9 cellular contexts compared by ENCODE assay signal in the genomic region with DNA sequence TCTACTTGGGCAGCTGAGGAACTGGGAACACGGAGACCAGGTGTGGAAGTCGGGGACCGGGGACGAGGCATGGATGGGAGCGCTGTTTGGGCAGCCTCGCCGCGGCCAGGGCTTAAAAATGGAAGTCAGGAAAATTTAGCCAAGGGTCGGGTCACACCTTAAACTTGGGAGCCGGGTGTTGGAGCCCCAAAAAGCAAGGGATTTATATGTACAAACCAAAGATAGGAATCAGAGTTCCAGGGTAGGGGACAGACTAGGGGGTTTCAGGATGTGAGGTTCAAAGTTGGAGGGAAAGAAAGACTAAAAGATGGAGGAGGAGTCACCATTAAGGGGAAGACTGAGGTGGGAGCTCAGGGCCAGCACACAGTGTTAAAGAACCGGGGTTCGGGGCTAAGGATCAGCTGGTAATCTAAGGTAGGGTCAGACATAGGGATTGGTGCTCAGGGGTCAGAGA. TPM values are rescaled to one million over a fixed set of nuclear protein-coding genes. Genes with fewer than 3 reads are reported as not detected.
A peak's percentile ranks its signal among the peaks of the same experiment; 100 is the strongest.
DNase-seq lines count a peak whose midpoint lies in the region; ATAC-seq, FAIRE-seq and TF ChIP-seq lines count a peak whose summit lies in the region.
"Had no signal": no experiment of that assay in that cellular context is flagged by ENCODE, and none has a peak within 500 bp of the region (broad histone marks: within the 10 kb centered on the region; RNA-seq: fewer than 3 reads in every experiment).

No MANE protein-coding gene starts in this region.

- H3K9me2 ChIP-seq in OCI-LY7 (ENCODE audit: insufficient read depth, low read length) = no peaks in the 10 kb centered on the region

- no peak for TF ChIP-seq CTCF in OCI-LY7 (conservative IDR thresholded peaks at IDR 0.05; ENCODE audit: low read length)
- TF ChIP-seq CTCF in epithelial cell of proximal tubule (conservative IDR thresholded peaks at IDR 0.05; ENCODE audit: low read depth, low read length) = no peak
- no peak for TF ChIP-seq CTCF in ovary (IDR thresholded peaks at IDR 0.05)

- peak overlapping the region; percentile 91; the same call in 1 of the 2 replicates for H3K4me2 ChIP-seq in OCI-LY7 (ENCODE audit: low read length)

- no peak overlapping the region for H2AFZ ChIP-seq in OCI-LY7 (ENCODE audit: low read length)

- no TSS peak for BruUV-seq in OCI-LY7 (replicated peaks; lab: Mats Ljungman, UMichigan)

- H3K4me1 ChIP-seq in ES-I3 (ENCODE audit: insufficient read depth, low read length) (peaks cover 21% of the 10 kb centered on the region; the same call in 1 of the 2 replicates), OCI-LY7 (ENCODE audit: insufficient read depth, low read length, poor library complexity, severe bottlenecking) (peaks cover 20% of the 10 kb centered on the region), ovary (ENCODE audit: insufficient read depth) (peaks cover 4% of the 10 kb centered on the region)

- H3K9ac ChIP-seq in ES-I3 (ENCODE audit: low read depth, low read length) = peak overlapping the region; percentile 97

- DNase-seq in OCI-LY7 (ENCODE audit: low spot score) = no peak
- no peak for DNase-seq in epithelial cell of proximal tubule (ENCODE audit: low read depth)
- DNase-seq in ovary = no peak
- DNase-seq in erythroblast (lab: John Stamatoyannopoulos, UW) = no peak
- no peak for DNase-seq in HTR-8/SVneo (ENCODE audit: insufficient read length, low spot score)

- H3K79me2 ChIP-seq in OCI-LY7 (ENCODE audit: insufficient read depth, low read depth, low read length) = peaks cover 28% of the 10 kb centered on the region

- H3K27me3 ChIP-seq in ovary = peaks cover 7% of the 10 kb centered on the region

- POLR2A ChIA-PET in OCI-LY7 (lab: Charles Lee) = interaction anchor here (2.1 kb wide), 1 partner anchor 38 kb away, joined by 8 read pairs; the partner anchor contains the start of gene MYPOP

- intact Hi-C loops in OCI-LY7 (cut with micrococcal nuclease; ENCODE audit: unreplicated experiment) = no loop called here
- intact Hi-C loops in ovary (cut with DNase I) = no loop called here

- no peak for TF ChIP-seq POLR2A in ovary (IDR thresholded peaks at IDR 0.05)
- no peak for TF ChIP-seq POLR2A in erythroblast (IDR thresholded peaks at IDR 0.05; ENCODE audit: low read length)

- CTCF ChIA-PET in OCI-LY7 (lab: Charles Lee; ENCODE audit: unreplicated experiment) = no interaction called here

- no peaks in the 10 kb centered on the region for H3K9me3 ChIP-seq in ES-I3 (ENCODE audit: control insufficient read depth, insufficient read depth, low read length)
- H3K9me3 ChIP-seq in OCI-LY7 (ENCODE audit: low read length) = no peaks in the 10 kb centered on the region
- no peaks in the 10 kb centered on the region for H3K9me3 ChIP-seq in ovary

- no peak for FAIRE-seq in HTR-8/SVneo (lab: Jason Lieb, UNC)

- H3K4me3 ChIP-seq in OCI-LY7 (ENCODE audit: low read depth, low read length, poor library complexity, severe bottlenecking) (no peak overlapping the region), epithelial cell of proximal tubule (ENCODE audit: low read depth, low read length) (peak overlapping the region; percentile 70), ovary (peak overlapping the region; percentile 20)
- H3K4me3 ChIP-seq: lung had no signal

- WGBS in ovary, 3 donors = 14 to 19% (median 15%) methylated on average over 12 of the region's 12 CpGs

- TF ChIP-seq EP300 in ovary (IDR thresholded peaks at IDR 0.05) = no peak

- H3K36me3 ChIP-seq in ES-I3 (ENCODE audit: insufficient read depth, low read length) (no peaks in the 10 kb centered on the region; the same call in 1 of the 2 replicates), OCI-LY7 (ENCODE audit: insufficient read depth, low read length) (peaks cover 12% of the 10 kb centered on the region), ovary (no peaks in the 10 kb centered on the region)

- no peak for ATAC-seq in GM18511 (IDR thresholded peaks at IDR 0.05; ENCODE audit: unreplicated experiment)
- no peak for ATAC-seq in HG03571 (IDR thresholded peaks at IDR 0.05; ENCODE audit: unreplicated experiment)

- H4K20me1 ChIP-seq in OCI-LY7 (ENCODE audit: insufficient read depth, low read length) = no peaks in the 10 kb centered on the region

- H3K27ac ChIP-seq in OCI-LY7 (ENCODE audit: low read depth, low read length, poor library complexity, severe bottlenecking) (no peak overlapping the region), ovary (no peak overlapping the region)

RNA-seq across cellular contexts. Expression of gene FOXA3, which starts 0.5 kb away (rescaled TPM):
- total RNA-seq in OCI-LY7 (2014; rRNA removed; shearing (Covaris generic)) = not detected in 2 replicates
- total RNA-seq in OCI-LY7 (2022) (0.57 TPM in 1 of 2 replicates, not detected in the other), epithelial cell of proximal tubule (1.1 and 2.8 TPM in 2 replicates), ovary (under 1 TPM in 1 of 7 donors, not detected in 6; 0.26 TPM)
- polyA plus RNA-seq in ovary = under 1 TPM in 1 of 2 donors, not detected in 1; 0.04 TPM

RNA-seq across cellular contexts. Expression of gene SYMPK, which starts 1.7 kb away (rescaled TPM):
- total RNA-seq in OCI-LY7 (2014; rRNA removed; shearing (Covaris generic)) = 84.4 and 116 TPM in 2 replicates
- total RNA-seq in OCI-LY7 (2022) (118 and 133 TPM in 2 replicates), epithelial cell of proximal tubule (22.9 and 26.0 TPM in 2 replicates), ovary (10 to 100 TPM; 24.8 to 61.9 (median 52.2) TPM)
- 10 to 100 TPM; 37.7 to 41.9 TPM for polyA plus RNA-seq in ovary

RNA-seq across cellular contexts. Expression of gene IRF2BP1, which starts 21.3 kb away (rescaled TPM):
- total RNA-seq in OCI-LY7 (2014; rRNA removed; shearing (Covaris generic)) = 47.4 and 53.5 TPM in 2 replicates
- total RNA-seq in OCI-LY7 (2022) (25.4 and 30.9 TPM in 2 replicates), epithelial cell of proximal tubule (26.8 and 31.2 TPM in 2 replicates), ovary (10 to 100 TPM; 30.4 to 59.4 (median 41.4) TPM)
- polyA plus RNA-seq in ovary = 10 to 100 TPM in 1 of 2 donors, 1 to 10 TPM in 1; 2.7 to 29.5 TPM

RNA-seq across cellular contexts. Expression of gene MYPOP, which starts 37.8 kb away (rescaled TPM):
- total RNA-seq in OCI-LY7 (2014; rRNA removed; shearing (Covaris generic)) = 5.2 and 5.3 TPM in 2 replicates
- total RNA-seq in OCI-LY7 (2022) (15.6 and 16.1 TPM in 2 replicates), epithelial cell of proximal tubule (1.3 and 2.0 TPM in 2 replicates), ovary (1 to 10 TPM; 3.0 to 9.1 (median 7.0) TPM)
- polyA plus RNA-seq in ovary = 1 to 10 TPM; 4.2 to 4.4 TPM

RNA-seq across cellular contexts. Expression of gene RSPH6A, which starts 49.5 kb away (rescaled TPM):
- 0.16 and 0.21 TPM in 2 replicates for total RNA-seq in OCI-LY7 (2014; rRNA removed; shearing (Covaris generic))
- total RNA-seq in OCI-LY7 (2022) (0.63 and 0.72 TPM in 2 replicates), epithelial cell of proximal tubule (0.07 TPM in 1 of 2 replicates, not detected in the other), ovary (under 1 TPM in 2 of 7 donors, not detected in 5; 0.13 to 0.15 TPM)
- polyA plus RNA-seq in ovary = not detected
